Comparison of ENCODE assay signal across 18 cellular contexts in the genomic region with DNA sequence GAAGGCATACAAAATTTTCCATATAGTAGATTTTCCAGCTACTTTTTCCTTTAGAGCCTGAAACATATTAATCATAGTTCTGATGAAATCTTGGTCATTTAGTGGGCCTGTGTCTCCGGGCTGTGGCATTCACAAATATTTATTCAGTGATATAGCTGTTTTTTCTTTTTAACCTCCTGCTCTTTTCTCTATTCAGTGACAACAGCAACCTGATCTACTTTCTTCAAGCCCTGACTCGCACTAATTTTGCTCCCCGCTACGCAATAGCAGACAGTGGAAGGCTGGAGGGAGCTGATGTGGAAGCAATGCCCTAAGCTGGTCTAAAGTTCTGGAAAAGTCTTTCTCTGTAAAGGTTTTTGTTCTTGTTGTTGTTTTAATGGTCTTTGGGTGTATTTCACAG.
A peak's percentile ranks its signal among the peaks of the same experiment; 100 is the strongest.
DNase-seq lines count a peak whose midpoint lies in the region; ATAC-seq, FAIRE-seq and TF ChIP-seq lines count a peak whose summit lies in the region.
"Had no signal": no experiment of that assay in that cellular context is flagged by ENCODE, and none has a peak within 500 bp of the region (broad histone marks: within the 10 kb centered on the region; RNA-seq: fewer than 3 reads in every experiment).

No MANE protein-coding gene starts in this region.

- H3K4me3 ChIP-seq in Karpas-422 (ENCODE audit: low read length) (no peak overlapping the region), astrocyte of the spinal cord (ENCODE audit: low read depth, low read length) (no peak overlapping the region), keratinocyte (ENCODE audit: control insufficient read depth in 2 of 3, extremely low read depth in 1 of 3, insufficient read depth in 2 of 3, low read depth in 1 of 3, low read length in 3 of 3) (peak overlapping the region in 1 of 3 experiments; percentile 2)
- H3K4me3 ChIP-seq: adrenal gland had no signal

- dilution Hi-C loops in keratinocyte (cut with MboI; ENCODE audit: extremely low pct_ligation_motif_present, low sequenced_read_pairs) = no loop called here

- DNase-seq in AG08396 (ENCODE audit: low spot score) (peak; percentile 3), Karpas-422 (no peak), astrocyte of the spinal cord (ENCODE audit: low read depth, low spot score) (peak; percentile 36), keratinocyte (ENCODE audit: low read depth, low spot score) (no peak), mucosa of gallbladder (ENCODE audit: low spot score) (no peak)
- DNase-seq in activated T-cell treated with anti-CD3 and anti-CD28 coated beads, Interleukin-2, amount 50 U/mL, for 4 hours = no peak
- no peak for DNase-seq in T-helper 2 cell treated with Interferon-gamma antibody and Interleukin-4, amounts not matched to agents 5 μg/mL and 100 μg/mL, for 36 hours (ENCODE audit: low spot score)
- DNase-seq: activated CD4-positive, alpha-beta T cell treated with anti-CD3 and anti-CD28 coated beads, Interleukin-2, amount 10 ng/mL, durations not matched to agents 7 days and 5 days; activated T-cell treated with anti-CD3 and anti-CD28 coated beads, Interleukin-2, amount 50 U/mL, for 24 hours; cortex of kidney; MM.1S; NCI-H226; T-helper 2 cell had no signal

- H3K27ac ChIP-seq in Karpas-422 (ENCODE audit: low read length) = no peak overlapping the region
- peak overlapping the region; percentile 6 for H3K27ac ChIP-seq in keratinocyte (ENCODE audit: control insufficient read depth, insufficient read depth, low read length)
- H3K27ac ChIP-seq: adrenal gland had no signal

- FAIRE-seq in keratinocyte (lab: Jason Lieb, UNC) = peak; percentile 67
- FAIRE-seq: GM12891, RCC 7860 had no signal

- H3K9me3 Mint-ChIP-seq in activated T-cell treated with anti-CD3 and anti-CD28 coated beads, Interleukin-2, amount 50 U/mL, for 4 hours = peaks cover 6% of the 10 kb centered on the region
- H3K9me3 Mint-ChIP-seq in T-helper 2 cell treated with Interferon-gamma antibody and Interleukin-4, amounts not matched to agents 5 μg/mL and 100 μg/mL, for 36 hours = no peaks in the 10 kb centered on the region
- H3K9me3 Mint-ChIP-seq: activated CD4-positive, alpha-beta T cell treated with anti-CD3 and anti-CD28 coated beads, Interleukin-2, amount 10 ng/mL, durations not matched to agents 7 days and 5 days; activated T-cell treated with anti-CD3 and anti-CD28 coated beads, Interleukin-2, amount 50 U/mL, for 24 hours had no signal

- no peak overlapping the region for H3K27ac Mint-ChIP-seq in T-helper 2 cell treated with Interferon-gamma antibody and Interleukin-4, amounts not matched to agents 5 μg/mL and 100 μg/mL, for 36 hours
- H3K27ac Mint-ChIP-seq: activated CD4-positive, alpha-beta T cell treated with anti-CD3 and anti-CD28 coated beads, Interleukin-2, amount 10 ng/mL, durations not matched to agents 7 days and 5 days; activated T-cell treated with anti-CD3 and anti-CD28 coated beads, Interleukin-2, amount 50 U/mL, for 24 hours had no signal

- H2AFZ ChIP-seq in Karpas-422 (ENCODE audit: low read length) (peak overlapping the region; percentile 47), keratinocyte (ENCODE audit: control insufficient read depth, low read length) (peak overlapping the region; percentile 8)

- H3K27me3 ChIP-seq in Karpas-422 (ENCODE audit: low read length) (no peaks in the 10 kb centered on the region), keratinocyte (ENCODE audit: control insufficient read depth, extremely low read depth, insufficient read depth, low read length) (no peaks in the 10 kb centered on the region)
- H3K27me3 ChIP-seq: adrenal gland, BE2C had no signal

- H3K4me1 ChIP-seq in Karpas-422 (ENCODE audit: low read length) (no peaks in the 10 kb centered on the region), keratinocyte (ENCODE audit: control insufficient read depth, extremely low read depth, insufficient read depth, low read length) (peaks cover 9% of the 10 kb centered on the region)
- H3K4me1 ChIP-seq: adrenal gland, BE2C had no signal

- in situ Hi-C loops in astrocyte of the spinal cord (cut with HindIII; ENCODE audit: low sequenced_read_pairs) = no loop called here

- H3K4me2 ChIP-seq in Karpas-422 (ENCODE audit: low read depth, low read length, poor library complexity, severe bottlenecking) (no peak overlapping the region), keratinocyte (ENCODE audit: control insufficient read depth, extremely low read depth, insufficient read depth, low read depth, low read length) (peak overlapping the region; percentile 63)

- no peaks in the 10 kb centered on the region for H3K9me2 ChIP-seq in Karpas-422 (replicated peaks; ENCODE audit: insufficient read depth, low read length)

- no peaks in the 10 kb centered on the region for H3K9me3 ChIP-seq in Karpas-422 (ENCODE audit: low read length)
- no peaks in the 10 kb centered on the region for H3K9me3 ChIP-seq in keratinocyte (ENCODE audit: control insufficient read depth, low read depth, low read length)
- H3K9me3 ChIP-seq: adrenal gland, BE2C had no signal

- no peak overlapping the region for H3K4me3 Mint-ChIP-seq in activated T-cell treated with anti-CD3 and anti-CD28 coated beads, Interleukin-2, amount 50 U/mL, for 4 hours
- H3K4me3 Mint-ChIP-seq in T-helper 2 cell treated with Interferon-gamma antibody and Interleukin-4, amounts not matched to agents 5 μg/mL and 100 μg/mL, for 36 hours = no peak overlapping the region
- H3K4me3 Mint-ChIP-seq: activated CD4-positive, alpha-beta T cell treated with anti-CD3 and anti-CD28 coated beads, Interleukin-2, amount 10 ng/mL, durations not matched to agents 7 days and 5 days; activated T-cell treated with anti-CD3 and anti-CD28 coated beads, Interleukin-2, amount 50 U/mL, for 24 hours had no signal

- H3K9ac ChIP-seq in Karpas-422 (ENCODE audit: low read length) = no peak overlapping the region
- no peak overlapping the region for H3K9ac ChIP-seq in keratinocyte (ENCODE audit: control insufficient read depth, extremely low read depth, insufficient read depth, low read length)

- H3K9me1 ChIP-seq in keratinocyte (ENCODE audit: control insufficient read depth, extremely low read depth, insufficient read depth, low read length) = no peaks in the 10 kb centered on the region

- H4K20me1 ChIP-seq in Karpas-422 (ENCODE audit: insufficient read depth, low read depth, low read length) (no peaks in the 10 kb centered on the region), keratinocyte (ENCODE audit: control insufficient read depth, extremely low read depth, insufficient read depth, low read length) (no peaks in the 10 kb centered on the region)

- no peaks in the 10 kb centered on the region for H3K36me3 ChIP-seq in Karpas-422 (ENCODE audit: insufficient read depth, low read length)
- H3K36me3 ChIP-seq in keratinocyte (ENCODE audit: control insufficient read depth in 2 of 2, extremely low read depth in 1 of 2, insufficient read depth in 2 of 2, low read length in 2 of 2) = no peaks in the 10 kb centered on the region
- H3K36me3 ChIP-seq: adrenal gland, BE2C had no signal

- TF ChIP-seq CTCF in astrocyte of the spinal cord (IDR thresholded peaks at IDR 0.05; ENCODE audit: low read depth, low read length) (no peak), keratinocyte (optimal IDR thresholded peaks at IDR 0.05 in 1 of 3, IDR thresholded peaks at IDR 0.05 in 1 of 3, conservative IDR thresholded peaks at IDR 0.05 in 1 of 3; ENCODE audit: extremely low read depth in 1 of 3, insufficient read depth in 2 of 3, low read length in 3 of 3) (no peak)

- H3K4me1 Mint-ChIP-seq in activated T-cell treated with anti-CD3 and anti-CD28 coated beads, Interleukin-2, amount 50 U/mL, for 4 hours (ENCODE audit: low read depth) = no peaks in the 10 kb centered on the region
- H3K4me1 Mint-ChIP-seq in T-helper 2 cell treated with Interferon-gamma antibody and Interleukin-4, amounts not matched to agents 5 μg/mL and 100 μg/mL, for 36 hours (ENCODE audit: low read depth) = no peaks in the 10 kb centered on the region
- H3K4me1 Mint-ChIP-seq: activated CD4-positive, alpha-beta T cell treated with anti-CD3 and anti-CD28 coated beads, Interleukin-2, amount 10 ng/mL, durations not matched to agents 7 days and 5 days had no signal

- ATAC-seq in activated T-cell treated with anti-CD3 and anti-CD28 coated beads, Interleukin-2, amount 50 U/mL, for 4 hours = no peak
- no peak for ATAC-seq in HG02970 (IDR thresholded peaks at IDR 0.05; ENCODE audit: low FRiP score, unreplicated experiment)

- H3K79me2 ChIP-seq in Karpas-422 (ENCODE audit: low read length) (no peaks in the 10 kb centered on the region), keratinocyte (ENCODE audit: control insufficient read depth, insufficient read depth, low read length) (no peaks in the 10 kb centered on the region)

- H3K36me3 Mint-ChIP-seq in activated T-cell treated with anti-CD3 and anti-CD28 coated beads, Interleukin-2, amount 50 U/mL, for 4 hours (ENCODE audit: insufficient read depth) = no peaks in the 10 kb centered on the region
- H3K36me3 Mint-ChIP-seq in T-helper 2 cell treated with Interferon-gamma antibody and Interleukin-4, amounts not matched to agents 5 μg/mL and 100 μg/mL, for 36 hours (ENCODE audit: low read depth) = no peaks in the 10 kb centered on the region

- no peaks in the 10 kb centered on the region for H3K27me3 Mint-ChIP-seq in activated T-cell treated with anti-CD3 and anti-CD28 coated beads, Interleukin-2, amount 50 U/mL, for 4 hours (ENCODE audit: low read depth)
- no peaks in the 10 kb centered on the region for H3K27me3 Mint-ChIP-seq in T-helper 2 cell treated with Interferon-gamma antibody and Interleukin-4, amounts not matched to agents 5 μg/mL and 100 μg/mL, for 36 hours (ENCODE audit: low read depth)
- H3K27me3 Mint-ChIP-seq: activated CD4-positive, alpha-beta T cell treated with anti-CD3 and anti-CD28 coated beads, Interleukin-2, amount 10 ng/mL, durations not matched to agents 7 days and 5 days; activated T-cell treated with anti-CD3 and anti-CD28 coated beads, Interleukin-2, amount 50 U/mL, for 24 hours had no signal

Comparison
In these comparisons a context has a peak if more than half of its experiments do, and no peak if none do; other contexts are left out.
1. DNase-seq: peak in AG08396 (single experiment) and astrocyte of the spinal cord (single experiment); none in Karpas-422 (single experiment), keratinocyte (single experiment), activated T-cell treated with anti-CD3 and anti-CD28 coated beads, Interleukin-2, amount 50 U/mL, for 4 hours (single experiment), T-helper 2 cell treated with Interferon-gamma antibody and Interleukin-4, amounts not matched to agents 5 μg/mL and 100 μg/mL, for 36 hours (single experiment) and mucosa of gallbladder (single experiment).